1 cellular context compared by ENCODE assay signal in the genomic region with DNA sequence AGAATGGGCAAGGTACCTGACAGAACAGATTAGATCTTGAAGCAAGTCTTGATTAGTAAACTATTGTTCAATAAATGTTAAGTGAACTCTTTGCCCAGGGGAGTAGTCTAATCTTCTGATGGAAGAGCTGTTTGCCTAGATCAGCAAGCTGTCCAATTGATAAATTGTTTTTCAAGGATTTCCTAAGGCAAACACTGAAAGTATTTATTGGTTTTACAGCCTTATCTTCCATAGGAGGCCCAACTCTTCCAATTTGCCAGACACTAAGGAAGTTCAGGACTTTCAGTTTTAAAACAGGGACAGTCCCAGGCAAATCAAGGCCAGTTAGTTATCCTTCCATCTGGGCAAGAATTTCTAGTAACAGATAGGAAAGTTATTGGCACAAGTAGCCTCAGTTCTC.
A peak's percentile ranks its signal among the peaks of the same experiment; 100 is the strongest.
TF ChIP-seq lines count a peak whose summit lies in the region.

No MANE protein-coding gene starts in this region.

TF ChIP-seq in HEK293, 187 proteins besides CTCF, POLR2A, EP300 and RAD21 (continued from another document):
- TF ChIP-seq, protein P1, sequence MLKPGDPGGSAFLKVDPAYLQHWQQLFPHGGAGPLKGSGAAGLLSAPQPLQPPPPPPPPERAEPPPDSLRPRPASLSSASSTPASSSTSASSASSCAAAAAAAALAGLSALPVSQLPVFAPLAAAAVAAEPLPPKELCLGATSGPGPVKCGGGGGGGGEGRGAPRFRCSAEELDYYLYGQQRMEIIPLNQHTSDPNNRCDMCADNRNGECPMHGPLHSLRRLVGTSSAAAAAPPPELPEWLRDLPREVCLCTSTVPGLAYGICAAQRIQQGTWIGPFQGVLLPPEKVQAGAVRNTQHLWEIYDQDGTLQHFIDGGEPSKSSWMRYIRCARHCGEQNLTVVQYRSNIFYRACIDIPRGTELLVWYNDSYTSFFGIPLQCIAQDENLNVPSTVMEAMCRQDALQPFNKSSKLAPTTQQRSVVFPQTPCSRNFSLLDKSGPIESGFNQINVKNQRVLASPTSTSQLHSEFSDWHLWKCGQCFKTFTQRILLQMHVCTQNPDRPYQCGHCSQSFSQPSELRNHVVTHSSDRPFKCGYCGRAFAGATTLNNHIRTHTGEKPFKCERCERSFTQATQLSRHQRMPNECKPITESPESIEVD (tag by site-specific recombination; IDR thresholded peaks at IDR 0.05), result 0 out of 2 replicates have a peak, but pooled peaks have one; percentile 8
- TF ChIP-seq, protein P2, sequence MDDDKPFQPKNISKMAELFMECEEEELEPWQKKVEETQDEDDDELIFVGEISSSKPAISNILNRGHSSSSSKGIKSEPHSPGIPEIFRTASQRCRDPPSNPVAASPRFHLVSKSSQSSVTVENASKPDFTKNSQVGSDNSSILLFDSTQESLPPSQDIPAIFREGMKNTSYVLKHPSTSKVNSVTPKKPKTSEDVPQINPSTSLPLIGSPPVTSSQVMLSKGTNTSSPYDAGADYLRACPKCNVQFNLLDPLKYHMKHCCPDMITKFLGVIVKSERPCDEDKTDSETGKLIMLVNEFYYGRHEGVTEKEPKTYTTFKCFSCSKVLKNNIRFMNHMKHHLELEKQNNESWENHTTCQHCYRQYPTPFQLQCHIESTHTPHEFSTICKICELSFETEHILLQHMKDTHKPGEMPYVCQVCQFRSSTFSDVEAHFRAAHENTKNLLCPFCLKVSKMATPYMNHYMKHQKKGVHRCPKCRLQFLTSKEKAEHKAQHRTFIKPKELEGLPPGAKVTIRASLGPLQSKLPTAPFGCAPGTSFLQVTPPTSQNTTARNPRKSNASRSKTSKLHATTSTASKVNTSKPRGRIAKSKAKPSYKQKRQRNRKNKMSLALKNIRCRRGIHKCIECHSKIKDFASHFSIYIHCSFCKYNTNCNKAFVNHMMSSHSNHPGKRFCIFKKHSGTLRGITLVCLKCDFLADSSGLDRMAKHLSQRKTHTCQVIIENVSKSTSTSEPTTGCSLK (tag by site-specific recombination; IDR thresholded peaks at IDR 0.05), result no peak
